Comparison of ENCODE assay signal across 8 cellular contexts in genomic region chr14:23988229-23988609, GRCh38. TPM values are rescaled to one million over a fixed set of nuclear protein-coding genes. Genes with fewer than 3 reads are reported as not detected.
DNase-seq lines count a peak whose midpoint lies in the region; ATAC-seq and TF ChIP-seq lines count a peak whose summit lies in the region.
"Not testable (repeated sequence)": the region's sequence is repeated elsewhere in the genome, so short reads cannot be mapped to it uniquely, and the experiment has no call there.

No MANE protein-coding gene starts in this region.

- peak overlapping the region; percentile 33 for H3K27ac Mint-ChIP-seq in neural progenitor cell

- H3K79me2 ChIP-seq in neural progenitor cell (ENCODE audit: low read depth), result not testable (repeated sequence)

- H3K9me3 Mint-ChIP-seq in neural progenitor cell, result not testable (repeated sequence)

- peak overlapping the region; percentile 65; the same call in 1 of the 2 replicates for H3K4me3 ChIP-seq in GM08714 (ENCODE audit: low read length)
- H3K4me3 ChIP-seq in RWPE2 (ENCODE audit: severe bottlenecking), result not testable (repeated sequence)
- H3K4me3 ChIP-seq in ascending aorta, result peak overlapping the region; percentile 49 to 62
- peak overlapping the region; percentile 31 for H3K4me3 ChIP-seq in neural progenitor cell
- peak overlapping the region; percentile 52 for H3K4me3 ChIP-seq in thoracic aorta

- not testable (repeated sequence) for H3F3A ChIP-seq in neural progenitor cell (ENCODE audit: low read depth)

- H3K4me1 ChIP-seq in RWPE2 (ENCODE audit: insufficient read depth, poor library complexity, severe bottlenecking) (peaks cover 23% of the 10 kb centered on the region), ascending aorta (peaks cover 0 to 12% of the 10 kb centered on the region in 2 donors)
- H3K4me1 ChIP-seq in neural progenitor cell; thoracic aorta (ENCODE audit: control insufficient read depth in 1 of 2, low read depth in 2 of 2): not testable (repeated sequence)

- not testable (repeated sequence) for H4K20me1 ChIP-seq in neural progenitor cell (ENCODE audit: low read depth)

- not testable (repeated sequence) for DNase-seq in RWPE2 (ENCODE audit: low spot score); ascending aorta (ENCODE audit: low spot score in 2 of 2); left cardiac atrium; neural progenitor cell (ENCODE audit: low spot score); thoracic aorta (ENCODE audit: low spot score)

- peak overlapping the region; percentile 73 for H3K4me2 ChIP-seq in neural progenitor cell

- not testable (repeated sequence) for H3K9me3 ChIP-seq in RWPE2 (ENCODE audit: severe bottlenecking); ascending aorta; neural progenitor cell (ENCODE audit: low read depth); thoracic aorta

- intact Hi-C loops in ascending aorta (cut with DNase I), result loop anchor here (2.0 kb wide), 1 partner anchor 49 kb away; no protein-coding TSS in a partner anchor
- intact Hi-C loops in left cardiac atrium (cut with DNase I), result not testable (repeated sequence)

- not testable (repeated sequence) for H3K27me3 ChIP-seq in RWPE2 (ENCODE audit: insufficient read depth, poor library complexity, severe bottlenecking); ascending aorta; neural progenitor cell; thoracic aorta (replicated peaks; ENCODE audit: insufficient read depth)

- H3K9ac ChIP-seq in neural progenitor cell, result not testable (repeated sequence)

- H3K36me3 Mint-ChIP-seq in neural progenitor cell, result not testable (repeated sequence)

- H3K27ac ChIP-seq in RWPE2 (ENCODE audit: poor library complexity, severe bottlenecking); neural progenitor cell; thoracic aorta: not testable (repeated sequence)
- peak overlapping the region; percentile 55 for H3K27ac ChIP-seq in ascending aorta

- H3K27me3 Mint-ChIP-seq in neural progenitor cell (ENCODE audit: insufficient read depth, low read depth), result not testable (repeated sequence)

- peaks cover 29% of the 10 kb centered on the region for H3K4me1 Mint-ChIP-seq in neural progenitor cell

- TF ChIP-seq CTCF in RWPE2 (IDR thresholded peaks at IDR 0.05; ENCODE audit: poor library complexity, severe bottlenecking); ascending aorta (IDR thresholded peaks at IDR 0.05); neural progenitor cell (IDR thresholded peaks at IDR 0.05); thoracic aorta (IDR thresholded peaks at IDR 0.05): not testable (repeated sequence)

- peak overlapping the region; percentile 83 for H2AFZ ChIP-seq in neural progenitor cell (replicated peaks)

- ATAC-seq in GM21717 (IDR thresholded peaks at IDR 0.05; ENCODE audit: unreplicated experiment) (peak; percentile 8), HG03196 (IDR thresholded peaks at IDR 0.05; ENCODE audit: unreplicated experiment) (peak; percentile 4), RWPE2 (ENCODE audit: low read depth) (peak; percentile 24; the same call in 1 of the 3 replicates), left cardiac atrium (peak; percentile 5 to 11)
- not testable (repeated sequence) for ATAC-seq in thoracic aorta (ENCODE audit: insufficient number of reproducible peaks, low FRiP score, low read depth)

- H3K36me3 ChIP-seq in RWPE2 (ENCODE audit: low read depth); ascending aorta; neural progenitor cell; thoracic aorta: not testable (repeated sequence)

- H3K4me3 Mint-ChIP-seq in neural progenitor cell, result peak overlapping the region; percentile 72

RNA-seq across cellular contexts. Expression of gene DHRS4L2, which starts 0.5 kb away (rescaled TPM):
- total RNA-seq in ascending aorta (31.5 TPM), left cardiac atrium (10 to 100 TPM; 11.8 to 18.9 TPM), neural progenitor cell (ENCODE audit: low replicate concordance) (3.6 and 7.4 TPM in 2 replicates), thoracic aorta (1 to 10 TPM; 5.5 to 6.9 TPM)

RNA-seq across cellular contexts. Expression of gene DHRS4, which starts 34.6 kb away (rescaled TPM):
- total RNA-seq in ascending aorta (9.8 TPM), left cardiac atrium (10 to 100 TPM; 20.5 to 25.3 TPM), neural progenitor cell (ENCODE audit: low replicate concordance) (18.6 and 20.4 TPM in 2 replicates), thoracic aorta (10 to 100 TPM; 18.0 to 20.6 TPM)
